Comparison of ENCODE assay signal across 8 cellular contexts in the genomic region with DNA sequence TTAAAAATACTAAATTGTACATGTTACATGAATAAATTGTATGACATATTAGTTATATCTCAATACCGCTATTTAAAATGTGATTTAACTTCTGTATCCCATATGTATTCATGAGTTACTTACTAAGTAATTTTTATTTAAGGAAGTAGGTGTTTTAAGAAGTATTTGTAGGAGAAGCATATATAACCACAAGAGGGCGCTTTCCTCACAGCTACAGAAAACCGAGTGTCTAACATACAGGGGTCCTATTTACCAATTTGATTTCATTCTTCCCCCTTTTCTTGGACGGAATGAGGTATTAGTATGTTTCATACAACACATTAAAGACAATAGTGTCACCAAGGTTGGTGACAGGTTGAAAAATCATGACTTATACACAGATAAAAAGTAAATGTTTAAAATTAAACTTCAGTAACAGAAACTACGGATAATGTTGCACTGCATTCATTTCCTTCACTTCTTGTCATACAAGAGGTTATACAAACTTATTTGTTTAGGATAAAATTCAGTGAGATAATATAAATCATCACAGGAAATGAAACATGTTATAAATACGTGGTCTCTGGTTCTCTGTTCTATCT.
DNase-seq lines count a peak whose midpoint lies in the region; ATAC-seq and TF ChIP-seq lines count a peak whose summit lies in the region.

No MANE protein-coding gene starts in this region.

- TF ChIP-seq EP300 in transverse colon (IDR thresholded peaks at IDR 0.05; ENCODE audit: low read depth) = no peak

- H3K4me1 ChIP-seq in adrenal gland (replicated peaks in 1 of 2) (peaks cover 0 to 6% of the 10 kb centered on the region in 2 donors), transverse colon (peaks cover 0 to 10% (median 4%) of the 10 kb centered on the region in 4 donors)

- WGBS in adrenal gland, 4 donors = 29 to 31% (median 30%) methylated on average over 6 of the region's 6 CpGs
- WGBS in transverse colon (ENCODE audit: low coverage in 1 of 2), 2 donors = 29% methylated on average over 6 of the region's 6 CpGs

- ATAC-seq in HG03097 (IDR thresholded peaks at IDR 0.05; ENCODE audit: low FRiP score, unreplicated experiment) (no peak), HG03571 (IDR thresholded peaks at IDR 0.05; ENCODE audit: unreplicated experiment) (no peak)

- no peak overlapping the region for H3K27ac ChIP-seq in adrenal gland
- H3K27ac ChIP-seq in transverse colon = no peak overlapping the region

- TF ChIP-seq CTCF in adrenal gland (IDR thresholded peaks at IDR 0.05) = peak; percentile 52 to 83 (median 70)
- peak; percentile 60 to 76 (median 72) for TF ChIP-seq CTCF in transverse colon (IDR thresholded peaks at IDR 0.05)

- H3K9me3 ChIP-seq in adrenal gland (replicated peaks in 1 of 3) (no peaks in the 10 kb centered on the region), transverse colon (no peaks in the 10 kb centered on the region)

- TF ChIP-seq POLR2A in adrenal gland (IDR thresholded peaks at IDR 0.05) = no peak
- TF ChIP-seq POLR2A in transverse colon (IDR thresholded peaks at IDR 0.05) = no peak

- intact Hi-C loops in adrenal gland (cut with DNase I) = loop anchor here (10.0 kb wide), 2 partner anchors 260 to 350 kb away; no protein-coding TSS in a partner anchor
- intact Hi-C loops in transverse colon (cut with DNase I; ENCODE audit: low total_unique reads) = loop anchor here (10.0 kb wide), 1 partner anchor 260 kb away; no protein-coding TSS in a partner anchor

- H3K4me3 ChIP-seq in adrenal gland (no peak overlapping the region), transverse colon (no peak overlapping the region)

- no peaks in the 10 kb centered on the region for H3K36me3 ChIP-seq in adrenal gland (replicated peaks in 1 of 2)
- H3K36me3 ChIP-seq in transverse colon = no peaks in the 10 kb centered on the region

- in situ Hi-C loops in transverse colon (cut with MboI; ENCODE audit: low pct_ligation_motif_present in 1 of 4, low pct_unique_long_range_greater_than_20kb in 1 of 4, low sequenced_read_pairs in 3 of 4) = loop anchor here (5.0 to 25.0 kb wide), 3 partner anchors 352 to 357 kb away; no protein-coding TSS in a partner anchor

- DNase-seq in NCI-H2107 treated with DMSO at 0.1 percent for 48 hours (lab: John Stamatoyannopoulos, UW; ENCODE audit: unreplicated experiment) (peak; percentile 1), NCI-H2107 (lab: John Stamatoyannopoulos, UW) (no peak), NCI-H1930 (lab: John Stamatoyannopoulos, UW) (peak; percentile 0 to 6), adrenal gland (peak in 2 of 7 donors; percentile 11 to 16), iPS-NIHi11 (ENCODE audit: low spot score) (peak; percentile 54), transverse colon (no peak)

- H3K27me3 ChIP-seq in adrenal gland (no peaks in the 10 kb centered on the region), transverse colon (no peaks in the 10 kb centered on the region)

Comparison
In these comparisons a context has a peak if more than half of its experiments do, and no peak if none do; other contexts are left out.
1. DNase-seq: peak in NCI-H2107 treated with DMSO at 0.1 percent for 48 hours (single experiment), NCI-H1930 (2 of 2) and iPS-NIHi11 (single experiment); none in NCI-H2107 (single experiment) and transverse colon (single experiment).